ENCODE assay signal across 3 cellular contexts in the genomic region with DNA sequence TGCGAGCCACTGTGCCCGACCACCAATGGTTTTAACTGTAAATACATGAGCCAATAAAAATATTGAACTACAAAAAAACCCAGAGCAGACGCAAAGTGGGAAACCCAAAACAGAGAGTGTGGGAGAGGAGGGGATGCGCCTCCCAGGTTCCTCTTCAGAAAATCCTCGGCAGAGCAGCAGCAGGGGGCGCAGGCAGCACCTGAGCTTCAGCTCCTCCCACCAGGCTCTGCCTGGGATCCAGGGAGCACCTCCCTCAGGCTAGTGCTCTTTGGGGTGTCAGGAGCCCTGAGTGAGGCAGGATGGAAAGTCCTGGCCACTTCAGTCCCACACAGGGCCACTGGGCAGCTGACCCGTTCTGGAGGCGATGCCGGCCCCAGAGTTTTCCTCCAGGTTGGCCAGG.
TF ChIP-seq lines count a peak whose summit lies in the region.

No MANE protein-coding gene starts in this region.

TF ChIP-seq in SK-N-SH, 30 proteins besides CTCF, POLR2A, EP300 and RAD21 (continued from another document):
- TF ChIP-seq SIN3A (IDR thresholded peaks at IDR 0.05; ENCODE audit: borderline replicate concordance, low read depth, low read length) (no peak), RFX5 (IDR thresholded peaks at IDR 0.05; ENCODE audit: low read length) (no peak), RCOR1 (IDR thresholded peaks at IDR 0.05; ENCODE audit: low read length) (no peak), GATA2 (CRISPR knock-in tag; IDR thresholded peaks at IDR 0.05) (no peak), EZH2phosphoT487 (IDR thresholded peaks at IDR 0.05; ENCODE audit: borderline replicate concordance, low read depth) (no peak), SMC3 (IDR thresholded peaks at IDR 0.05; ENCODE audit: low read depth, low read length) (no peak), MXI1 (IDR thresholded peaks at IDR 0.05; ENCODE audit: low read depth, low read length) (no peak), FOSL2 (IDR thresholded peaks at IDR 0.05; ENCODE audit: borderline replicate concordance, low read depth) (no peak)
- TF ChIP-seq, protein P1, sequence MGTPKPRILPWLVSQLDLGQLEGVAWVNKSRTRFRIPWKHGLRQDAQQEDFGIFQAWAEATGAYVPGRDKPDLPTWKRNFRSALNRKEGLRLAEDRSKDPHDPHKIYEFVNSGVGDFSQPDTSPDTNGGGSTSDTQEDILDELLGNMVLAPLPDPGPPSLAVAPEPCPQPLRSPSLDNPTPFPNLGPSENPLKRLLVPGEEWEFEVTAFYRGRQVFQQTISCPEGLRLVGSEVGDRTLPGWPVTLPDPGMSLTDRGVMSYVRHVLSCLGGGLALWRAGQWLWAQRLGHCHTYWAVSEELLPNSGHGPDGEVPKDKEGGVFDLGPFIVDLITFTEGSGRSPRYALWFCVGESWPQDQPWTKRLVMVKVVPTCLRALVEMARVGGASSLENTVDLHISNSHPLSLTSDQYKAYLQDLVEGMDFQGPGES (IDR thresholded peaks at IDR 0.05; ENCODE audit: low read depth, low read length) = no peak
- TF ChIP-seq, protein P2, sequence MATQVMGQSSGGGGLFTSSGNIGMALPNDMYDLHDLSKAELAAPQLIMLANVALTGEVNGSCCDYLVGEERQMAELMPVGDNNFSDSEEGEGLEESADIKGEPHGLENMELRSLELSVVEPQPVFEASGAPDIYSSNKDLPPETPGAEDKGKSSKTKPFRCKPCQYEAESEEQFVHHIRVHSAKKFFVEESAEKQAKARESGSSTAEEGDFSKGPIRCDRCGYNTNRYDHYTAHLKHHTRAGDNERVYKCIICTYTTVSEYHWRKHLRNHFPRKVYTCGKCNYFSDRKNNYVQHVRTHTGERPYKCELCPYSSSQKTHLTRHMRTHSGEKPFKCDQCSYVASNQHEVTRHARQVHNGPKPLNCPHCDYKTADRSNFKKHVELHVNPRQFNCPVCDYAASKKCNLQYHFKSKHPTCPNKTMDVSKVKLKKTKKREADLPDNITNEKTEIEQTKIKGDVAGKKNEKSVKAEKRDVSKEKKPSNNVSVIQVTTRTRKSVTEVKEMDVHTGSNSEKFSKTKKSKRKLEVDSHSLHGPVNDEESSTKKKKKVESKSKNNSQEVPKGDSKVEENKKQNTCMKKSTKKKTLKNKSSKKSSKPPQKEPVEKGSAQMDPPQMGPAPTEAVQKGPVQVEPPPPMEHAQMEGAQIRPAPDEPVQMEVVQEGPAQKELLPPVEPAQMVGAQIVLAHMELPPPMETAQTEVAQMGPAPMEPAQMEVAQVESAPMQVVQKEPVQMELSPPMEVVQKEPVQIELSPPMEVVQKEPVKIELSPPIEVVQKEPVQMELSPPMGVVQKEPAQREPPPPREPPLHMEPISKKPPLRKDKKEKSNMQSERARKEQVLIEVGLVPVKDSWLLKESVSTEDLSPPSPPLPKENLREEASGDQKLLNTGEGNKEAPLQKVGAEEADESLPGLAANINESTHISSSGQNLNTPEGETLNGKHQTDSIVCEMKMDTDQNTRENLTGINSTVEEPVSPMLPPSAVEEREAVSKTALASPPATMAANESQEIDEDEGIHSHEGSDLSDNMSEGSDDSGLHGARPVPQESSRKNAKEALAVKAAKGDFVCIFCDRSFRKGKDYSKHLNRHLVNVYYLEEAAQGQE (IDR thresholded peaks at IDR 0.05; ENCODE audit: low read depth, low read length) = no peak
- TF ChIP-seq, protein P3, sequence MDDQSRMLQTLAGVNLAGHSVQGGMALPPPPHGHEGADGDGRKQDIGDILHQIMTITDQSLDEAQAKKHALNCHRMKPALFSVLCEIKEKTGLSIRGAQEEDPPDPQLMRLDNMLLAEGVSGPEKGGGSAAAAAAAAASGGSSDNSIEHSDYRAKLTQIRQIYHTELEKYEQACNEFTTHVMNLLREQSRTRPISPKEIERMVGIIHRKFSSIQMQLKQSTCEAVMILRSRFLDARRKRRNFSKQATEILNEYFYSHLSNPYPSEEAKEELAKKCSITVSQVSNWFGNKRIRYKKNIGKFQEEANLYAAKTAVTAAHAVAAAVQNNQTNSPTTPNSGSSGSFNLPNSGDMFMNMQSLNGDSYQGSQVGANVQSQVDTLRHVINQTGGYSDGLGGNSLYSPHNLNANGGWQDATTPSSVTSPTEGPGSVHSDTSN (IDR thresholded peaks at IDR 0.05) = no peak

TF ChIP-seq in SK-N-SH treated with all-trans-retinoic acid at 6 μM for 48 hours, 23 proteins besides CTCF, POLR2A, EP300 and RAD21 (continued from another document):
- TF ChIP-seq ISL1 (CRISPR knock-in tag; IDR thresholded peaks at IDR 0.05) (no peak), ZFP3 (CRISPR knock-in tag; IDR thresholded peaks at IDR 0.05) (no peak), ZNF70 (CRISPR knock-in tag; IDR thresholded peaks at IDR 0.05) (no peak), TOX (CRISPR knock-in tag; IDR thresholded peaks at IDR 0.05; ENCODE audit: borderline replicate concordance) (no peak), ARNTL (CRISPR knock-in tag; IDR thresholded peaks at IDR 0.05; ENCODE audit: borderline replicate concordance, low read depth) (no peak), PPARA (CRISPR knock-in tag; IDR thresholded peaks at IDR 0.05; ENCODE audit: borderline replicate concordance) (no peak)
- TF ChIP-seq, protein P4, sequence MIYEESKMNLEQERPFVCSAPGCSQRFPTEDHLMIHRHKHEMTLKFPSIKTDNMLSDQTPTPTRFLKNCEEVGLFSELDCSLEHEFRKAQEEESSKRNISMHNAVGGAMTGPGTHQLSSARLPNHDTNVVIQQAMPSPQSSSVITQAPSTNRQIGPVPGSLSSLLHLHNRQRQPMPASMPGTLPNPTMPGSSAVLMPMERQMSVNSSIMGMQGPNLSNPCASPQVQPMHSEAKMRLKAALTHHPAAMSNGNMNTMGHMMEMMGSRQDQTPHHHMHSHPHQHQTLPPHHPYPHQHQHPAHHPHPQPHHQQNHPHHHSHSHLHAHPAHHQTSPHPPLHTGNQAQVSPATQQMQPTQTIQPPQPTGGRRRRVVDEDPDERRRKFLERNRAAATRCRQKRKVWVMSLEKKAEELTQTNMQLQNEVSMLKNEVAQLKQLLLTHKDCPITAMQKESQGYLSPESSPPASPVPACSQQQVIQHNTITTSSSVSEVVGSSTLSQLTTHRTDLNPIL (CRISPR knock-in tag; IDR thresholded peaks at IDR 0.05; ENCODE audit: low read depth) = no peak

TF ChIP-seq in H1, 55 proteins besides CTCF, POLR2A, EP300 and RAD21 (continued from another document):
- TF ChIP-seq, protein P5, sequence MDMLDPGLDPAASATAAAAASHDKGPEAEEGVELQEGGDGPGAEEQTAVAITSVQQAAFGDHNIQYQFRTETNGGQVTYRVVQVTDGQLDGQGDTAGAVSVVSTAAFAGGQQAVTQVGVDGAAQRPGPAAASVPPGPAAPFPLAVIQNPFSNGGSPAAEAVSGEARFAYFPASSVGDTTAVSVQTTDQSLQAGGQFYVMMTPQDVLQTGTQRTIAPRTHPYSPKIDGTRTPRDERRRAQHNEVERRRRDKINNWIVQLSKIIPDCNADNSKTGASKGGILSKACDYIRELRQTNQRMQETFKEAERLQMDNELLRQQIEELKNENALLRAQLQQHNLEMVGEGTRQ (IDR thresholded peaks at IDR 0.05; ENCODE audit: low read length) = no peak
- no peak for TF ChIP-seq KDM1A (IDR thresholded peaks at IDR 0.05; ENCODE audit: borderline replicate concordance, low read length)
- no peak for TF ChIP-seq RNF2 (IDR thresholded peaks at IDR 0.05; ENCODE audit: borderline replicate concordance, low read depth, low read length, missing control alignments, poor library complexity, severe bottlenecking)
- no peak for TF ChIP-seq JUN (IDR thresholded peaks at IDR 0.05; ENCODE audit: low read depth, low read length)
- TF ChIP-seq, protein P6, sequence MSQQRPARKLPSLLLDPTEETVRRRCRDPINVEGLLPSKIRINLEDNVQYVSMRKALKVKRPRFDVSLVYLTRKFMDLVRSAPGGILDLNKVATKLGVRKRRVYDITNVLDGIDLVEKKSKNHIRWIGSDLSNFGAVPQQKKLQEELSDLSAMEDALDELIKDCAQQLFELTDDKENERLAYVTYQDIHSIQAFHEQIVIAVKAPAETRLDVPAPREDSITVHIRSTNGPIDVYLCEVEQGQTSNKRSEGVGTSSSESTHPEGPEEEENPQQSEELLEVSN (IDR thresholded peaks at IDR 0.05) = no peak
- TF ChIP-seq NRF1 (IDR thresholded peaks at IDR 0.05; ENCODE audit: low read depth, low read length) = no peak
- TF ChIP-seq SP4 (IDR thresholded peaks at IDR 0.05; ENCODE audit: low read length) = no peak
- TF ChIP-seq, protein P7, sequence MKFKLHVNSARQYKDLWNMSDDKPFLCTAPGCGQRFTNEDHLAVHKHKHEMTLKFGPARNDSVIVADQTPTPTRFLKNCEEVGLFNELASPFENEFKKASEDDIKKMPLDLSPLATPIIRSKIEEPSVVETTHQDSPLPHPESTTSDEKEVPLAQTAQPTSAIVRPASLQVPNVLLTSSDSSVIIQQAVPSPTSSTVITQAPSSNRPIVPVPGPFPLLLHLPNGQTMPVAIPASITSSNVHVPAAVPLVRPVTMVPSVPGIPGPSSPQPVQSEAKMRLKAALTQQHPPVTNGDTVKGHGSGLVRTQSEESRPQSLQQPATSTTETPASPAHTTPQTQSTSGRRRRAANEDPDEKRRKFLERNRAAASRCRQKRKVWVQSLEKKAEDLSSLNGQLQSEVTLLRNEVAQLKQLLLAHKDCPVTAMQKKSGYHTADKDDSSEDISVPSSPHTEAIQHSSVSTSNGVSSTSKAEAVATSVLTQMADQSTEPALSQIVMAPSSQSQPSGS (IDR thresholded peaks at IDR 0.05; ENCODE audit: low read length) = no peak
- TF ChIP-seq SIRT6 (IDR thresholded peaks at IDR 0.05; ENCODE audit: low read length) = no peak
- no peak for TF ChIP-seq TCF12 (IDR thresholded peaks at IDR 0.05; ENCODE audit: low read depth, low read length)
- no peak for TF ChIP-seq SIN3A (conservative IDR thresholded peaks at IDR 0.05 in 1 of 2, IDR thresholded peaks at IDR 0.05 in 1 of 2; ENCODE audit: low read depth in 1 of 2, low read length in 2 of 2)
- TF ChIP-seq GTF2F1 (IDR thresholded peaks at IDR 0.05; ENCODE audit: borderline replicate concordance, low read depth, low read length) = no peak
- TF ChIP-seq RXRA (IDR thresholded peaks at IDR 0.05; ENCODE audit: insufficient read depth, low read depth, low read length) = no peak
- no peak for TF ChIP-seq CBX8 (IDR thresholded peaks at IDR 0.05; ENCODE audit: borderline replicate concordance, low read depth, low read length)
- TF ChIP-seq ZNF274 (IDR thresholded peaks at IDR 0.05; ENCODE audit: borderline replicate concordance, extremely low read depth, low read length) = no peak
- TF ChIP-seq PHF8 (conservative IDR thresholded peaks at IDR 0.05; ENCODE audit: low read depth, low read length) = no peak
